Comparison of ENCODE assay signal across 8 cellular contexts in genomic region chr17:7241783-7242716, GRCh38. TPM values are rescaled to one million over a fixed set of nuclear protein-coding genes. Genes with fewer than 3 reads are reported as not detected.
A peak's percentile ranks its signal among the peaks of the same experiment; 100 is the strongest.
DNase-seq lines count a peak whose midpoint lies in the region; ATAC-seq and TF ChIP-seq lines count a peak whose summit lies in the region.

Gene GABARAP, minus strand, starts transcription at chr17:7242449. Its CDS starts 119 bp downstream, at chr17:7242330.

- DNase-seq in DMS79 treated with DMSO at 0.1 percent for 48 hours (lab: John Stamatoyannopoulos, UW) = peak; percentile 87
- DNase-seq in HEK293T (ENCODE audit: extremely low spot score) = peak; percentile 66
- DNase-seq in NCI-H1417 (lab: John Stamatoyannopoulos, UW) = peak; percentile 85 to 94 (median 88)
- DNase-seq in T-helper 17 cell = peak; percentile 83 to 89 (median 87)
- DNase-seq in amniotic stem cell (lab: John Stamatoyannopoulos, UW) = peak; percentile 77
- DNase-seq in left ventricle myocardium inferior = peak; percentile 95
- DNase-seq in prostate gland (ENCODE audit: low spot score) = peak; percentile 93
- peak; percentile 97 for DNase-seq in upper lobe of right lung

- WGBS in prostate gland = under 1% methylated on average over 58 of the region's 62 CpGs

- peaks cover 38% of the 10 kb centered on the region for H3K4me1 Mint-ChIP-seq in T-helper 17 cell

- peak within 1 kb of the TSS; percentile 99 for H3K4me3 Mint-ChIP-seq in T-helper 17 cell

- CTCF ChIA-PET in HEK293T (lab: Yijun Ruan, JAX) = interaction anchor here (0.9 to 1.4 kb wide), 2 partner anchors 9 to 21 kb away, joined by 3 to 4 read pairs; partner anchors contain the start of gene CTDNEP1

- peak; percentile 42 for ATAC-seq in T-helper 17 cell
- peak; percentile 60 for ATAC-seq in upper lobe of right lung

- no peaks in the 10 kb centered on the region for H3K27me3 ChIP-seq in left ventricle myocardium inferior (ENCODE audit: low read depth)
- no peaks in the 10 kb centered on the region for H3K27me3 ChIP-seq in prostate gland (replicated peaks; ENCODE audit: insufficient read depth)
- no peaks in the 10 kb centered on the region for H3K27me3 ChIP-seq in upper lobe of right lung

- peaks cover 47% of the 10 kb centered on the region for H3K36me3 ChIP-seq in left ventricle myocardium inferior
- H3K36me3 ChIP-seq in prostate gland = peaks cover 0 to 18% of the 10 kb centered on the region in 2 donors
- H3K36me3 ChIP-seq in upper lobe of right lung = peaks cover 54% of the 10 kb centered on the region

- peak within 1 kb of the TSS; percentile 100 for H3K27ac Mint-ChIP-seq in T-helper 17 cell

- peaks cover 52% of the 10 kb centered on the region for H3K4me1 ChIP-seq in left ventricle myocardium inferior
- H3K4me1 ChIP-seq in prostate gland (replicated peaks) = peaks cover 14% of the 10 kb centered on the region
- H3K4me1 ChIP-seq in upper lobe of right lung = peaks cover 26% of the 10 kb centered on the region

- H3K9me3 ChIP-seq in T-helper 17 cell (ENCODE audit: control insufficient read depth, low read length, poor library complexity, severe bottlenecking) (no peaks in the 10 kb centered on the region), left ventricle myocardium inferior (replicated peaks) (no peaks in the 10 kb centered on the region), prostate gland (no peaks in the 10 kb centered on the region), upper lobe of right lung (no peaks in the 10 kb centered on the region)

- intact Hi-C loops in left ventricle myocardium inferior (cut with micrococcal nuclease) = no loop called here
- intact Hi-C loops in prostate gland (cut with DNase I) = no loop called here
- intact Hi-C loops in upper lobe of right lung (cut with DNase I) = no loop called here

- POLR2A ChIA-PET in HEK293T (lab: Yijun Ruan, JAX) = interaction anchor here (0.7 to 9.7 kb wide), 12 partner anchors 8 to 88 kb away, joined by 3 to 166 read pairs (median 5); partner anchors contain the start of genes ACADVL, CTDNEP1, DLG4 and DVL2

- H3K27me3 Mint-ChIP-seq in T-helper 17 cell = no peaks in the 10 kb centered on the region

- TF ChIP-seq CTCF in left ventricle myocardium inferior (IDR thresholded peaks at IDR 0.05; ENCODE audit: borderline replicate concordance) (no peak), prostate gland (IDR thresholded peaks at IDR 0.05) (peak in 1 of 4 experiments; percentile 6), upper lobe of right lung (IDR thresholded peaks at IDR 0.05) (no peak)

- H3K27ac ChIP-seq in left ventricle myocardium inferior (replicated peaks) = peak within 1 kb of the TSS; percentile 99
- peak within 1 kb of the TSS; percentile 98 for H3K27ac ChIP-seq in prostate gland
- peak within 1 kb of the TSS; percentile 97 for H3K27ac ChIP-seq in upper lobe of right lung

- peak; percentile 76 for TF ChIP-seq POLR2A in prostate gland (IDR thresholded peaks at IDR 0.05)

- H3K36me3 Mint-ChIP-seq in T-helper 17 cell (ENCODE audit: low read depth) = peaks cover 9% of the 10 kb centered on the region

- peak within 1 kb of the TSS; percentile 97 for H3K4me3 ChIP-seq in left ventricle myocardium inferior
- H3K4me3 ChIP-seq in prostate gland = peak within 1 kb of the TSS; percentile 76 to 84
- peak within 1 kb of the TSS; percentile 99 for H3K4me3 ChIP-seq in upper lobe of right lung

TF ChIP-seq in HEK293T, 16 proteins besides CTCF, POLR2A, EP300 and RAD21:
- no peak for TF ChIP-seq ELF4 (IDR thresholded peaks at IDR 0.05)
- TF ChIP-seq L3MBTL2 (conservative IDR thresholded peaks at IDR 0.05) = peak; percentile 57
- peak; percentile 85; the same call in 1 of the 2 replicates for TF ChIP-seq FOXM1 (IDR thresholded peaks at IDR 0.05; ENCODE audit: borderline replicate concordance)
- TF ChIP-seq HDGF (IDR thresholded peaks at IDR 0.05; ENCODE audit: borderline replicate concordance) = no peak
- TF ChIP-seq LEF1 (IDR thresholded peaks at IDR 0.05; ENCODE audit: borderline replicate concordance) = no peak

RNA-seq across cellular contexts. Expression of gene GABARAP, which starts in this region (rescaled TPM):
- total RNA-seq in T-helper 17 cell = 100 to 1,000 TPM; 212 to 247 TPM
- 394 TPM for total RNA-seq in left ventricle myocardium inferior
- total RNA-seq in prostate gland = 100 to 1,000 TPM; 493 to 527 TPM
- total RNA-seq in upper lobe of right lung = 547 TPM

Comparison
In these comparisons a context has a peak if more than half of its experiments do, and no peak if none do; other contexts are left out.
1. Peak in every context shown above with its lines: DNase-seq, ATAC-seq, H3K4me3 ChIP-seq and H3K27ac ChIP-seq.